ENCODE assay signal across 18 cellular contexts in the genomic region with DNA sequence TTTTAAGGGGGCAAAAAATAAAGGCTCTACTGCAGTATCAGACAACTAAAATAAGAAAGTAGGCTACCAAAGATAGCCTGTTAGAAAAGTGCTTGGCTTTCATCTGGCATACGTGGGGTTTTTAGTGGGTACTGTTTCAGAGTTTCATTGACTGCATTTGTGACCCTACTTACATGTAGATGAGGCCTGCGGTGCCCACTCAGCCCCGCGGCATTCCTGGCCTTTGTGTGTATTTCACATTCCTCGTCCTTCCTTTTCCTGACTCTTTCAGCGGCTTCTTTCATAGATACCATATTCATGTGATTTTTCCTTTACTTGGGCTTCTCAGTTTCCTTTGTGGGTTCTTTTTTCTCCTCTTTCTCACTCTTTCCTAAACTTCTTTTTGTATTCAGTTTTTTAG.
"Had no signal": no experiment of that assay in that cellular context is flagged by ENCODE, and none has a peak within 500 bp of the region (broad histone marks: within the 10 kb centered on the region; RNA-seq: fewer than 3 reads in every experiment).

No MANE protein-coding gene starts in this region.

- H3K4me1 ChIP-seq: colonic mucosa, upper lobe of right lung had no signal

- H3K4me3 Mint-ChIP-seq: activated T-helper 17 cell treated with anti-CD3 and anti-CD28 coated beads, Interleukin-2, amount 50 U/mL, for 72 hours; brain; naive thymus-derived CD8-positive, alpha-beta T cell; stimulated activated naive B cell treated with anti-CD40 and anti-IgM and Interleukin-4, amounts not matched to agents 10 μg/mL and 1 μg/mL and 100 μg/mL, for 72 hours had no signal

- FAIRE-seq: frontal cortex, pancreas had no signal

- H3K4me1 Mint-ChIP-seq: activated T-helper 17 cell treated with anti-CD3 and anti-CD28 coated beads, Interleukin-2, amount 50 U/mL, for 72 hours; brain; stimulated activated naive B cell treated with anti-CD40 and anti-IgM and Interleukin-4, amounts not matched to agents 10 μg/mL and 1 μg/mL and 100 μg/mL, for 72 hours had no signal

- DNase-seq: activated CD4-positive, alpha-beta T cell treated with anti-CD3 and anti-CD28 coated beads for 1 hour; activated naive CD4-positive, alpha-beta T cell treated with Interleukin-2 at 50 U/mL for 16 hours; activated T-cell treated with anti-CD3 and anti-CD28 coated beads for 4 hours; central memory CD4-positive, alpha-beta T cell; colonic mucosa; hypothalamus; mesenchymal stem cell; naive thymus-derived CD8-positive, alpha-beta T cell; pancreas; stimulated activated CD4-positive, alpha-beta T cell treated with anti-CD3 and anti-CD28 coated beads, Interleukin-4, amount 100 ng/mL, for 4 hours; stimulated activated naive B cell treated with anti-CD40 and anti-IgM and Interleukin-4, amounts not matched to agents 10 μg/mL and 1 μg/mL and 100 μg/mL, for 72 hours; T-helper 1 cell; upper lobe of right lung had no signal

- H3K9me3 ChIP-seq: colonic mucosa, neutrophil, pancreas, upper lobe of right lung had no signal

- H3K9me3 Mint-ChIP-seq: activated T-helper 17 cell treated with anti-CD3 and anti-CD28 coated beads, Interleukin-2, amount 50 U/mL, for 72 hours; naive thymus-derived CD8-positive, alpha-beta T cell; stimulated activated naive B cell treated with anti-CD40 and anti-IgM and Interleukin-4, amounts not matched to agents 10 μg/mL and 1 μg/mL and 100 μg/mL, for 72 hours had no signal

- H3K4me3 ChIP-seq: colonic mucosa, pancreas, upper lobe of right lung had no signal

- H3K27ac ChIP-seq: colonic mucosa, neutrophil, pancreas, upper lobe of right lung had no signal

- ATAC-seq: activated T-helper 17 cell treated with anti-CD3 and anti-CD28 coated beads, Interleukin-2, amount 50 U/mL, for 72 hours; naive thymus-derived CD8-positive, alpha-beta T cell; pancreas; sciatic nerve; stimulated activated naive B cell treated with anti-CD40 and anti-IgM and Interleukin-4, amounts not matched to agents 10 μg/mL and 1 μg/mL and 100 μg/mL, for 72 hours; upper lobe of right lung had no signal

- H3K27me3 Mint-ChIP-seq: activated T-helper 17 cell treated with anti-CD3 and anti-CD28 coated beads, Interleukin-2, amount 50 U/mL, for 72 hours; brain; naive thymus-derived CD8-positive, alpha-beta T cell; stimulated activated naive B cell treated with anti-CD40 and anti-IgM and Interleukin-4, amounts not matched to agents 10 μg/mL and 1 μg/mL and 100 μg/mL, for 72 hours had no signal

- H3K27me3 ChIP-seq: colonic mucosa, neutrophil, pancreas, upper lobe of right lung had no signal

- H3K27ac Mint-ChIP-seq: activated T-helper 17 cell treated with anti-CD3 and anti-CD28 coated beads, Interleukin-2, amount 50 U/mL, for 72 hours; stimulated activated naive B cell treated with anti-CD40 and anti-IgM and Interleukin-4, amounts not matched to agents 10 μg/mL and 1 μg/mL and 100 μg/mL, for 72 hours had no signal
